In the genomic region with DNA sequence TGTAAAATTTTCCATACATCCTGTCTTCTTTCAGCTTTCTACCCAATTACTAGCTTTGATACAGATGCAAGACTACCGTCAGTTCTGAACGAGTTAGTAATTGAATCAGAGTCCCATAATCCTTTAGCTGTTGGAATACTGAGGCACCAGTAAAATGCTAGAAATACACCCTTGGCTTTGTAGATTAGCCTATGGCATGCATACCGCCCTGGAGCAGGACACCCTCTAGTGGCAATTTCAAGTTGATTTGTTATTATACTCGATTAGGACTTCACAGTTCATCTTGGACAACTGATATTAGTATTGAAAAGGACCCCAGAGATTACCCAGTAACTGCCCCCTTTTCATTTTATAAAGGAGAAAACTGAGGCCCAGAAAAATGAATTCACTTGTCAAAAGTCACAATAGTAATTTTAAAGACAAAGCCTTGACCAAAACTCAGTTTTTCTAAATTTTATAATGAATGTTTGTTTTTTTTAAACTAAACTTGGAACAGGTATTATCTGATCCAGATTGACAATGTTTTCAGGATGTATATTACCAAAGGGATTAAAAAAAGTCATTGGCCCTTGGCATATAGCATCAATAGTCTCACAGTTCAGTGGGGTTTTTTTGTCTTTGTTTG, we compare ENCODE assay signal across 8 cellular contexts. TPM values are rescaled to one million over a fixed set of nuclear protein-coding genes. Genes with fewer than 3 reads are reported as not detected.
A peak's percentile ranks its signal among the peaks of the same experiment; 100 is the strongest.
DNase-seq lines count a peak whose midpoint lies in the region; ATAC-seq and TF ChIP-seq lines count a peak whose summit lies in the region.

No MANE protein-coding gene starts in this region.

- H3K27ac ChIP-seq in fibroblast of lung (ENCODE audit: insufficient read depth, low read length) = no peak overlapping the region
- no peak overlapping the region for H3K27ac ChIP-seq in neural cell (ENCODE audit: low read length)
- H3K27ac ChIP-seq in uterus = no peak overlapping the region

- no peak for TF ChIP-seq EP300 in neural cell (conservative IDR thresholded peaks at IDR 0.05; ENCODE audit: poor library complexity, severe bottlenecking)

- TF ChIP-seq RAD21 in neural cell (conservative IDR thresholded peaks at IDR 0.05) = peak; percentile 65

- DNase-seq in NCI-H2107 treated with DMSO at 0.1 percent for 48 hours (lab: John Stamatoyannopoulos, UW; ENCODE audit: unreplicated experiment) (peak; percentile 58), NCI-H2107 (lab: John Stamatoyannopoulos, UW) (no peak), NCI-H460 (ENCODE audit: extremely low read depth, low read depth) (peak; percentile 45), fibroblast of lung (ENCODE audit: low read depth in 2 of 2) (peak; percentile 62 to 81), uterus (peak in 1 of 2 donors; percentile 27)
- peak; percentile 24 to 43 for DNase-seq in activated CD4-positive, alpha-beta T cell treated with anti-CD3 and anti-CD28 coated beads, Interleukin-2, amount 50 U/mL, for 48 hours

- H2AFZ ChIP-seq in fibroblast of lung (ENCODE audit: low read length) (no peak overlapping the region), neural cell (ENCODE audit: low read depth, low read length) (no peak overlapping the region)

- H3K9me3 ChIP-seq in fibroblast of lung (ENCODE audit: control insufficient read depth, insufficient read depth, low read depth, low read length) (no peaks in the 10 kb centered on the region), neural cell (ENCODE audit: low read length) (no peaks in the 10 kb centered on the region), uterus (no peaks in the 10 kb centered on the region)

- H3K4me2 ChIP-seq in fibroblast of lung (ENCODE audit: extremely low read depth, insufficient read depth, low read length) (no peak overlapping the region), neural cell (ENCODE audit: low read length) (no peak overlapping the region)

- H3K27me3 ChIP-seq in fibroblast of lung (ENCODE audit: control insufficient read depth, insufficient read depth, low read length) = no peaks in the 10 kb centered on the region
- H3K27me3 ChIP-seq in neural cell (ENCODE audit: insufficient read depth, low read depth, low read length) = no peaks in the 10 kb centered on the region
- no peaks in the 10 kb centered on the region for H3K27me3 ChIP-seq in uterus

- peak; percentile 59 for ATAC-seq in HG02943 (IDR thresholded peaks at IDR 0.05; ENCODE audit: low read depth, unreplicated experiment)

- TF ChIP-seq POLR2A in uterus (IDR thresholded peaks at IDR 0.05) = no peak

- TF ChIP-seq CTCF in fibroblast of lung (conservative IDR thresholded peaks at IDR 0.05 in 1 of 2, IDR thresholded peaks at IDR 0.05 in 1 of 2; ENCODE audit: low read depth in 1 of 2, low read length in 2 of 2) (peak; percentile 67 to 72), neural cell (IDR thresholded peaks at IDR 0.05; ENCODE audit: poor library complexity, severe bottlenecking) (peak; percentile 60), uterus (IDR thresholded peaks at IDR 0.05) (peak; percentile 49 to 66 (median 52))

- H3K9ac ChIP-seq in fibroblast of lung (ENCODE audit: insufficient read depth, low read length) (no peak overlapping the region), neural cell (ENCODE audit: low read length) (no peak overlapping the region)

- H3K9me2 ChIP-seq in neural cell (ENCODE audit: insufficient read depth, low read length) = no peaks in the 10 kb centered on the region

- H3K4me3 ChIP-seq in fibroblast of lung (replicated peaks in 1 of 4; ENCODE audit: control extremely low read depth in 1 of 4, insufficient read depth in 1 of 4, low read depth in 3 of 4, low read length in 4 of 4) (no peak overlapping the region), neural cell (ENCODE audit: low read length) (no peak overlapping the region), uterus (no peak overlapping the region)

- H3K36me3 ChIP-seq in fibroblast of lung (ENCODE audit: control insufficient read depth, insufficient read depth, low read length) (no peaks in the 10 kb centered on the region), neural cell (ENCODE audit: insufficient read depth, low read length) (no peaks in the 10 kb centered on the region), uterus (no peaks in the 10 kb centered on the region)

- peaks cover 37% of the 10 kb centered on the region for H3K79me2 ChIP-seq in fibroblast of lung (ENCODE audit: control insufficient read depth, insufficient read depth, low read length)
- H3K79me2 ChIP-seq in neural cell (replicated peaks; ENCODE audit: insufficient read depth, low read length) = peaks cover 11% of the 10 kb centered on the region

- intact Hi-C loops in uterus (cut with DNase I; ENCODE audit: low total_unique reads) = loop anchor here (10.0 kb wide), 1 partner anchor 165 kb away; the partner anchor contains the start of gene CSTF3

- H3K4me1 ChIP-seq in fibroblast of lung (ENCODE audit: control insufficient read depth, extremely low read depth, insufficient read depth, low read length) = peaks cover 5% of the 10 kb centered on the region
- H3K4me1 ChIP-seq in uterus = no peaks in the 10 kb centered on the region

- H4K20me1 ChIP-seq in fibroblast of lung (ENCODE audit: control insufficient read depth, extremely low read depth, insufficient read depth, low read length) = peaks cover 3% of the 10 kb centered on the region
- H4K20me1 ChIP-seq in neural cell (ENCODE audit: insufficient read depth) = no peaks in the 10 kb centered on the region

- no peaks in the 10 kb centered on the region for H3F3A ChIP-seq in neural cell (ENCODE audit: insufficient read depth, low read length, poor library complexity, severe bottlenecking)

TF ChIP-seq in neural cell, 6 proteins besides CTCF, POLR2A, EP300 and RAD21:
- TF ChIP-seq SMC3 (conservative IDR thresholded peaks at IDR 0.05; ENCODE audit: poor library complexity) (peak; percentile 59), TAF1 (IDR thresholded peaks at IDR 0.05; ENCODE audit: low read depth) (no peak)

RNA-seq across cellular contexts. Expression of gene KIAA1549L, which starts 46.1 kb away (rescaled TPM):
- total RNA-seq in NCI-H460 (2014; rRNA removed; shearing (Covaris generic)) = 0.06 TPM in 1 of 2 replicates, not detected in the other
- 0.26 TPM in 1 of 2 replicates, not detected in the other for polyA plus RNA-seq in NCI-H460 (2014; cell fraction: nucleus; rRNA removed)
- 0.17 and 0.26 TPM in 2 replicates for total RNA-seq in fibroblast of lung
- 1.1 and 1.3 TPM in 2 replicates for polyA plus RNA-seq in fibroblast of lung
- 1.2 and 1.5 TPM in 2 replicates for polyA plus RNA-seq in fibroblast of lung (2012)
- 7.1 and 7.3 TPM in 2 replicates for polyA minus RNA-seq in fibroblast of lung (ENCODE audit: low replicate concordance)
- 13.2 and 14.4 TPM in 2 replicates for polyA plus RNA-seq in neural cell
- 67.9 and 77.4 TPM in 2 replicates for polyA minus RNA-seq in neural cell
- total RNA-seq in uterus = 1 to 10 TPM in 1 of 4 donors, under 1 TPM in 2, not detected in 1; under 0.01 to 1.5 (median 0.27) TPM
